In the genomic region with DNA sequence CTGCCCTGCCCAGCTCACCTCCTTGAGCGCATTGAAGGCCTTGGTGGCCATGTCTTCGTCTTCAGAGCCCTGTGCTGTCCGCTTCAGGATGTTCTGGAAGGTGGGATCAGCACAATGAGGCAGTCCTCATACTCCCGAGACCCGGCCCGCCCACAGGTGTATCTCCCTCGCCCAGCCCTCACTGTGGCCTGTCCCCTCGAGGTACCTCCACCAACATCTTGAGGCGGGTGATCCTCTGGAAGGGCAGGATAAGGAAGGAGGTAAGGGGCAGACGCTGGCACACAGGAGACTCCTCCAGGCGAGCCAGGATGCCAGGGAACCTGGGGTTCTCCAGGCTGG, we compare ENCODE assay signal across 19 cellular contexts. TPM values are rescaled to one million over a fixed set of nuclear protein-coding genes. Genes with fewer than 3 reads are reported as not detected.
A peak's percentile ranks its signal among the peaks of the same experiment; 100 is the strongest.
DNase-seq lines count a peak whose midpoint lies in the region; ATAC-seq and TF ChIP-seq lines count a peak whose summit lies in the region.
"Had no signal": no experiment of that assay in that cellular context is flagged by ENCODE, and none has a peak within 500 bp of the region (broad histone marks: within the 10 kb centered on the region; RNA-seq: fewer than 3 reads in every experiment).

No MANE protein-coding gene starts in this region.

- H3K27ac Mint-ChIP-seq in WTC11: no peak overlapping the region
- H3K27ac Mint-ChIP-seq in endothelial cell (ENCODE audit: unreplicated experiment): no peak overlapping the region
- H3K27ac Mint-ChIP-seq: HFFc6 had no signal

- intact Hi-C loops in left ventricle myocardium inferior (cut with micrococcal nuclease) (no loop called here), heart right ventricle (cut with DNase I) (loop anchor here in 8 of 10 donors (5.0 to 10.0 kb wide), 4 partner anchors 37 to 159 kb away; a partner anchor contains a TSS), lower lobe of right lung (cut with DNase I) (no loop called here), vagina (cut with DNase I) (loop anchor here (5.0 kb wide), 1 partner anchor 157 kb away; no protein-coding TSS in a partner anchor)

- H3K27me3 Mint-ChIP-seq in WTC11 (ENCODE audit: low read depth) (no peaks in the 10 kb centered on the region), endothelial cell (ENCODE audit: unreplicated experiment) (peaks cover 10% of the 10 kb centered on the region)
- H3K27me3 Mint-ChIP-seq: natural killer cell treated with Interleukin-12 subunit alpha and Interleukin-12 subunit beta and Interleukin-15 and Interleukin-18, amount 100 ng/mL, for 72 hours had no signal

- no peaks in the 10 kb centered on the region for H3K9me3 ChIP-seq in left ventricle myocardium inferior (replicated peaks)
- H3K9me3 ChIP-seq in heart right ventricle: no peaks in the 10 kb centered on the region
- no peaks in the 10 kb centered on the region for H3K9me3 ChIP-seq in lower lobe of right lung
- H3K9me3 ChIP-seq in vagina: no peaks in the 10 kb centered on the region

- DNase-seq in left ventricle myocardium inferior (no peak), heart right ventricle (no peak), WTC11 (ENCODE audit: low spot score) (no peak), lower lobe of right lung (no peak), vagina (ENCODE audit: extremely low spot score in 2 of 2) (no peak), endothelial cell (ENCODE audit: low spot score) (no peak)
- no peak for DNase-seq in activated CD4-positive, alpha-beta T cell treated with anti-CD3 and anti-CD28 coated beads for 4 hours
- DNase-seq: brain microvascular endothelial cell, cortex of kidney, foreskin melanocyte, HFFc6, kidney glomerular epithelial cell, mesenchymal stem cell, NCI-H524 treated with DMSO at 0.1 percent for 48 hours, SIG-M5 had no signal

- peaks cover 22% of the 10 kb centered on the region for H3K36me3 Mint-ChIP-seq in WTC11
- H3K36me3 Mint-ChIP-seq in endothelial cell (ENCODE audit: low read depth, unreplicated experiment): peaks cover 14% of the 10 kb centered on the region

- H3K4me1 Mint-ChIP-seq in WTC11 (peaks cover 21% of the 10 kb centered on the region), endothelial cell (ENCODE audit: unreplicated experiment) (peaks cover 8% of the 10 kb centered on the region)

- H3K4me3 ChIP-seq in left ventricle myocardium inferior (peak overlapping the region; percentile 67), heart right ventricle (peak overlapping the region in 1 of 10 donors; percentile 62), lower lobe of right lung (no peak overlapping the region), vagina (no peak overlapping the region)

- WGBS in heart right ventricle, 2 donors: 91 to 95% methylated on average over 11 of the region's 11 CpGs

- POLR2A ChIA-PET in WTC11 (lab: Charles Lee): interaction anchor here (1.0 to 3.3 kb wide), 3 partner anchors 11 to 58 kb away, joined by 3 to 13 read pairs (median 4); no protein-coding TSS in a partner anchor

- H3K36me3 ChIP-seq in left ventricle myocardium inferior (peaks cover 5% of the 10 kb centered on the region), heart right ventricle (peaks cover 0 to 18% (median 0%) of the 10 kb centered on the region in 9 donors), lower lobe of right lung (peaks cover 26% of the 10 kb centered on the region), vagina (no peaks in the 10 kb centered on the region)
- H3K36me3 ChIP-seq: brain microvascular endothelial cell had no signal

- H3K27ac ChIP-seq in left ventricle myocardium inferior (replicated peaks) (peak overlapping the region; percentile 95), heart right ventricle (peak overlapping the region in 5 of 10 donors; percentile 86 to 96 (median 90)), lower lobe of right lung (peak overlapping the region; percentile 89), vagina (peak overlapping the region; percentile 75)
- H3K27ac ChIP-seq: brain microvascular endothelial cell had no signal

- H3K9me3 Mint-ChIP-seq in WTC11 (no peaks in the 10 kb centered on the region), endothelial cell (ENCODE audit: unreplicated experiment) (no peaks in the 10 kb centered on the region)
- H3K9me3 Mint-ChIP-seq: CD4-positive, CD25-positive, alpha-beta regulatory T cell; HFFc6; natural killer cell treated with Interleukin-12 subunit alpha and Interleukin-12 subunit beta and Interleukin-15 and Interleukin-18, amount 100 ng/mL, for 72 hours had no signal

- no peak for TF ChIP-seq POLR2A in vagina (IDR thresholded peaks at IDR 0.05)

- ATAC-seq in heart right ventricle (no peak), WTC11 (no peak), lower lobe of right lung (no peak), GM21528 (IDR thresholded peaks at IDR 0.05; ENCODE audit: low FRiP score, unreplicated experiment) (no peak)
- ATAC-seq: natural killer cell treated with Interleukin-12 subunit alpha and Interleukin-12 subunit beta and Interleukin-15 and Interleukin-18, amount 100 ng/mL, for 72 hours had no signal

- H3K4me1 ChIP-seq in left ventricle myocardium inferior: peaks cover 20% of the 10 kb centered on the region
- H3K4me1 ChIP-seq in heart right ventricle: peaks cover 0 to 25% (median 17%) of the 10 kb centered on the region in 9 donors
- H3K4me1 ChIP-seq in lower lobe of right lung: peaks cover 21% of the 10 kb centered on the region
- H3K4me1 ChIP-seq in vagina: peaks cover 36% of the 10 kb centered on the region

- H3K4me3 Mint-ChIP-seq in WTC11: peak overlapping the region; percentile 39; the same call in 1 of the 2 replicates
- H3K4me3 Mint-ChIP-seq in endothelial cell (ENCODE audit: unreplicated experiment): no peak overlapping the region

- CTCF ChIA-PET in WTC11 (lab: Charles Lee): interaction anchor here (1.0 to 2.5 kb wide), 8 partner anchors 11 to 158 kb away, joined by 3 to 18 read pairs (median 5); a partner anchor contains a TSS

- H3K27me3 ChIP-seq in left ventricle myocardium inferior (ENCODE audit: low read depth): no peaks in the 10 kb centered on the region
- H3K27me3 ChIP-seq in heart right ventricle: no peaks in the 10 kb centered on the region
- H3K27me3 ChIP-seq in lower lobe of right lung (ENCODE audit: low read depth): no peaks in the 10 kb centered on the region
- no peaks in the 10 kb centered on the region for H3K27me3 ChIP-seq in vagina
- H3K27me3 ChIP-seq: brain microvascular endothelial cell had no signal

- TF ChIP-seq CTCF in left ventricle myocardium inferior (IDR thresholded peaks at IDR 0.05; ENCODE audit: borderline replicate concordance) (no peak), heart right ventricle (IDR thresholded peaks at IDR 0.05) (peak in 2 of 9 donors; percentile 0 to 2), WTC11 (IDR thresholded peaks at IDR 0.05) (no peak), lower lobe of right lung (IDR thresholded peaks at IDR 0.05) (no peak), vagina (IDR thresholded peaks at IDR 0.05) (no peak), endothelial cell (IDR thresholded peaks at IDR 0.05; ENCODE audit: unreplicated experiment) (no peak)

TF ChIP-seq in WTC11, 78 proteins besides CTCF, POLR2A, EP300 and RAD21:
- no peak for TF ChIP-seq SP1 (CRISPR knock-in tag; conservative IDR thresholded peaks at IDR 0.05)
- TF ChIP-seq, protein P1, sequence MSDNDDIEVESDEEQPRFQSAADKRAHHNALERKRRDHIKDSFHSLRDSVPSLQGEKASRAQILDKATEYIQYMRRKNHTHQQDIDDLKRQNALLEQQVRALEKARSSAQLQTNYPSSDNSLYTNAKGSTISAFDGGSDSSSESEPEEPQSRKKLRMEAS (CRISPR knock-in tag; IDR thresholded peaks at IDR 0.05): 0 out of 2 replicates have a peak, but pooled peaks have one; percentile 6

RNA-seq across cellular contexts. Expression of a gene that starts 7.2 kb away (rescaled TPM):
- total RNA-seq in left ventricle myocardium inferior: 2.2 TPM
- 1 to 10 TPM in 7 of 10 donors, under 1 TPM in 3; 0.49 to 3.0 (median 1.6) TPM for total RNA-seq in heart right ventricle
- polyA plus RNA-seq in heart right ventricle: 1 to 10 TPM; 1.9 to 5.4 TPM
- total RNA-seq in WTC11 (2021): 51.1 to 53.1 TPM (median 52.9 TPM) in 3 replicates
- total RNA-seq in lower lobe of right lung: 15.6 TPM
- total RNA-seq in vagina: 19.4 TPM
- total RNA-seq in endothelial cell (ENCODE audit: unreplicated experiment): 14.0 TPM

RNA-seq across cellular contexts. Expression of a gene that starts 31.7 kb away (rescaled TPM):
- total RNA-seq in left ventricle myocardium inferior (9.7 TPM), heart right ventricle (10 to 100 TPM in 2 of 10 donors, 1 to 10 TPM in 8; 3.9 to 11.1 (median 7.2) TPM), WTC11 (2021) (3.9 to 5.0 TPM (median 4.9 TPM) in 3 replicates), lower lobe of right lung (9.1 TPM), vagina (1.2 TPM), endothelial cell (ENCODE audit: unreplicated experiment) (3.6 TPM)
- 1 to 10 TPM; 2.2 to 2.3 TPM for polyA plus RNA-seq in heart right ventricle

RNA-seq across cellular contexts. Expression of a gene that starts 49.4 kb away (rescaled TPM):
- 9.6 TPM for total RNA-seq in left ventricle myocardium inferior
- 10 to 100 TPM in 9 of 10 donors, 1 to 10 TPM in 1; 8.3 to 25.1 (median 11.9) TPM for total RNA-seq in heart right ventricle
- polyA plus RNA-seq in heart right ventricle: 1 to 10 TPM; 7.8 to 9.3 TPM
- total RNA-seq in WTC11 (2021): 31.4 to 44.4 TPM (median 31.7 TPM) in 3 replicates
- 20.4 TPM for total RNA-seq in lower lobe of right lung
- 264 TPM for total RNA-seq in vagina
- 109 TPM for total RNA-seq in endothelial cell (ENCODE audit: unreplicated experiment)
- total RNA-seq: CD4-positive, CD25-positive, alpha-beta regulatory T cell; natural killer cell treated with Interleukin-12 subunit alpha and Interleukin-12 subunit beta and Interleukin-15 and Interleukin-18, amount 100 ng/mL, for 72 hours; T-helper 1 cell treated with Interleukin-12 subunit alpha and Interleukin-12 subunit beta and Interleukin-4 antibody, amounts not matched to agents 30 ng/mL and 1 ng/mL, for 36 hours had no signal
- polyA plus RNA-seq: CD4-positive, CD25-positive, alpha-beta regulatory T cell had no signal

Comparison
In these comparisons a context has a peak if more than half of its experiments do, and no peak if none do; other contexts are left out.
1. intact Hi-C loops: an anchor here in heart right ventricle (5.0 to 10.0 kb wide) and vagina (5.0 kb wide); none called in left ventricle myocardium inferior and lower lobe of right lung.